8 cellular contexts compared by ENCODE assay signal in the genomic region with DNA sequence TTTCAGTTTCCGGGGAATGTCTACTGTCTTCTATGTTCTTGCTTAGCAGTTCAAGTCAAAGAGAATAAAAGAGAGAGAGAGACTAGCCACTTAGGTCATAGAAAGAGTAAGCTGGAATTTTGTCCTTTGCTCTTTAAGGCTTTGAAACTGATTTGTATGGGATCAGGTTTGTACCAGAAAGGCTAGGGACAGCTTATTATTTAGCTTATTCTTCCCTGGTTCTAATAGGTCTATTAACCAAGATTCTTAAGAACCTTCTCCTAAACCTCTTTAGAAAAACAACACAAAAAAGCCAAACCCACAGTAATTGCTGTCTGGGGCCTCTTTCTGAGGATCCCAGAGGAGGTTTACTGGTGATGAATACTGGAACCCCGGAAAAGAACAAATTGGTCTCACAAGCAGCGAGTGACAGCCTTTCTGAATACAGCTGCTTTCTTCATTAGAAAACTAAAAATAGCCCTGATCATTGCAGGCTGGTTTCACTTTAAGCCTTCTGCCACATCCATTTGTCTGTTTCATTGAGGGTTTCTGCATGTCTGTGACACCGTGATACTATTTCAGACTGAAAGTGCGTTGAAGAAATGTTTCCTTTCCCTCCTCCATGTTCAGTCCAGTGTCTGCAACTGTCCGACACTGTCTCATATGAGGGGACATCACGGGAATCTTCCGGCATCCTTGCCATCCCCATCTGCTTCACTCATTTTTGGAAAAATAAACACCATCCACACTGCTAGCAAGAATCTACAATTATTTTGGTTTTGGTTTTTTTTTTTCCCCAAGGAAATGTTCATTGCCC.
DNase-seq lines count a peak whose midpoint lies in the region; ATAC-seq lines count a peak whose summit lies in the region.

No MANE protein-coding gene starts in this region.

- H3K36me3 Mint-ChIP-seq in T-helper 17 cell (ENCODE audit: low read depth): peaks cover 1% of the 10 kb centered on the region

- peak overlapping the region; percentile 32 for H3K27ac Mint-ChIP-seq in T-helper 17 cell

- ATAC-seq in HG02642 (IDR thresholded peaks at IDR 0.05; ENCODE audit: poor library complexity, unreplicated experiment): peak; percentile 82
- no peak for ATAC-seq in T-helper 17 cell

- peak; percentile 8 for DNase-seq in DMS 273 (lab: John Stamatoyannopoulos, UW; ENCODE audit: unreplicated experiment)
- DNase-seq in DMS 273 treated with DMSO at 0.1 percent for 48 hours (lab: John Stamatoyannopoulos, UW): no peak
- DNase-seq in T-helper 17 cell: no peak
- DNase-seq in left kidney (ENCODE audit: low read depth, low spot score): peak; percentile 29
- DNase-seq in NCI-H1694 (lab: John Stamatoyannopoulos, UW): no peak
- no peak for DNase-seq in NCI-H226
- DNase-seq in NCI-H187 (lab: John Stamatoyannopoulos, UW): no peak

- peaks cover 10% of the 10 kb centered on the region for H3K4me1 Mint-ChIP-seq in T-helper 17 cell

- H3K9me3 ChIP-seq in T-helper 17 cell (ENCODE audit: control insufficient read depth, low read length, poor library complexity, severe bottlenecking): no peaks in the 10 kb centered on the region

- peaks cover 16% of the 10 kb centered on the region for H3K27me3 Mint-ChIP-seq in T-helper 17 cell

- peak overlapping the region; percentile 85 for H3K4me3 Mint-ChIP-seq in T-helper 17 cell

Comparison
In these comparisons a context has a peak if more than half of its experiments do, and no peak if none do; other contexts are left out.
1. DNase-seq: peak in DMS 273 (single experiment) and left kidney (single experiment); none in DMS 273 treated with DMSO at 0.1 percent for 48 hours (single experiment), T-helper 17 cell (0 of 3), NCI-H1694 (single experiment), NCI-H226 (single experiment) and NCI-H187 (0 of 2).